In genomic region chr10:33937987-33938386, GRCh38 we compare ENCODE assay signal across 27 cellular contexts.
"Had no signal": no experiment of that assay in that cellular context is flagged by ENCODE, and none has a peak within 500 bp of the region (broad histone marks: within the 10 kb centered on the region; RNA-seq: fewer than 3 reads in every experiment).

No MANE protein-coding gene starts in this region.

- DNase-seq: activated CD4-positive, alpha-beta T cell treated with anti-CD3 and anti-CD28 coated beads for 4 hours; activated CD4-positive, alpha-beta T cell treated with anti-CD3 and anti-CD28 coated beads, Interleukin-2, amount 50 U/mL, for 4 hours; activated effector memory CD4-positive, alpha-beta T cell treated with Interleukin-2 at 50 U/mL for 16 hours; activated naive CD4-positive, alpha-beta T cell treated with anti-CD3 and anti-CD28 coated beads for 36 hours; activated naive CD8-positive, alpha-beta T cell treated with anti-CD3 and anti-CD28 coated beads for 36 hours; activated T-cell treated with anti-CD3 and anti-CD28 coated beads for 4 hours; adrenal gland; aorta; body of pancreas; cerebellar nuclear complex; cortex of kidney; foreskin melanocyte; heart right ventricle; islet precursor cell; left cardiac atrium; mammary epithelial cell; naive thymus-derived CD4-positive, alpha-beta T cell; occipital lobe; stimulated activated CD4-positive, alpha-beta T cell treated with anti-CD3 and anti-CD28 coated beads, Interleukin-15, amount 100 ng/mL, for 24 hours; stimulated activated CD4-positive, alpha-beta T cell treated with anti-CD3 and anti-CD28 coated beads, Interleukin-2, amount 100 ng/mL, for 24 hours; stimulated activated naive B cell treated with anti-CD40 and anti-IgM and Interleukin-4, amounts not matched to agents 10 μg/mL and 1 μg/mL and 100 μg/mL, for 72 hours; T-helper 9 cell; transverse colon had no signal

- H3K4me3 ChIP-seq: adrenal gland, body of pancreas, heart right ventricle, neural progenitor cell, right atrium auricular region, transverse colon had no signal

- H3K4me1 ChIP-seq: adrenal gland, body of pancreas, heart right ventricle, neural progenitor cell, parathyroid adenoma, right atrium auricular region, transverse colon had no signal

- H3K9me3 ChIP-seq: adrenal gland, body of pancreas, heart right ventricle, right atrium auricular region, transverse colon had no signal

- H3K36me3 ChIP-seq: adrenal gland, heart right ventricle, neural progenitor cell, right atrium auricular region, transverse colon had no signal

- H3K27ac ChIP-seq: adrenal gland, body of pancreas, heart right ventricle, neural progenitor cell, parathyroid adenoma, right atrium auricular region, transverse colon, VCaP had no signal

- H3K27me3 ChIP-seq: adrenal gland, body of pancreas, heart right ventricle, neural progenitor cell, right atrium auricular region, transverse colon had no signal
